In the genomic region with DNA sequence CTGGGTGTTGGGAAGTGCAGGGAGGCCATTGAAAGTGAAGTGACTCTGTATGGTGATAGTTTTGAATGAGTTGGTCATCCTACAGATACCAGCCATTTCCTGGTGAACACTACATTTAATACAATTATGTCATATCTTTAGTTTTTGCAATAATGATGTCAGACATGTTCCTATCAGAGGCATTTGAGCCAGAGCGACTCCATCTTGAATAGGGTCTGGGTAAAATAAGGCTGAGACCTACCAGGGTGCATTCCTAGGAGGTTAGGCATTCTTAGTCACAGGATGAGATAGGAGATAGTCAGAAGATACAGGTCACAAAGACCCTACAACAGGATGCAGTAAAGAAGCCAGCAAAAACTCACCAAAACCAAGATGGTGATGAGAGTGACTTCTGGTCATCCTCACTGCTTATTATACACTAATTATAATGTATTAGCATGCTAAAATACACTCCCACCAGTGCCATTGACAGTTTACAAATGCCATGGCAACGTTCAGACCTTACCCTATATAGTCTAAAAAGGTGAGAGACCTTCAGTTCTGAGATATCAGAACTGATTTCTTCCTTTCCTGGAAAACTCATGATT, we compare ENCODE assay signal across 17 cellular contexts. TPM values are rescaled to one million over a fixed set of nuclear protein-coding genes. Genes with fewer than 3 reads are reported as not detected.
DNase-seq lines count a peak whose midpoint lies in the region; ATAC-seq and TF ChIP-seq lines count a peak whose summit lies in the region.
"Had no signal": no experiment of that assay in that cellular context is flagged by ENCODE, and none has a peak within 500 bp of the region (broad histone marks: within the 10 kb centered on the region; RNA-seq: fewer than 3 reads in every experiment).

No MANE protein-coding gene starts in this region.

- TF ChIP-seq POLR2A in IMR-90 (IDR thresholded peaks at IDR 0.05; ENCODE audit: low read depth, low read length) = no peak
- TF ChIP-seq POLR2A in esophagus squamous epithelium (IDR thresholded peaks at IDR 0.05) = no peak

- H2AFZ ChIP-seq in IMR-90 (replicated peaks; ENCODE audit: low read length, poor library complexity) = no peak overlapping the region

- TF ChIP-seq CTCF in Caco-2 (IDR thresholded peaks at IDR 0.05; ENCODE audit: insufficient read depth in 1 of 2, low read depth in 1 of 2, low read length in 1 of 2, severe bottlenecking in 1 of 2, unreplicated experiment in 1 of 2) (no peak), IMR-90 (conservative IDR thresholded peaks at IDR 0.05; ENCODE audit: low read depth, low read length) (no peak), natural killer cell (IDR thresholded peaks at IDR 0.05) (no peak), esophagus squamous epithelium (IDR thresholded peaks at IDR 0.05) (no peak)

- no peak overlapping the region for H2BK15ac ChIP-seq in IMR-90 (ENCODE audit: low read depth, low read length)

- H3K4me1 Mint-ChIP-seq in Caco-2 (ENCODE audit: low read depth, unreplicated experiment) (peaks cover 11% of the 10 kb centered on the region), natural killer cell (peaks cover 15 to 32% of the 10 kb centered on the region in 2 donors)
- peaks cover 49% of the 10 kb centered on the region for H3K4me1 Mint-ChIP-seq in activated CD4-positive, alpha-beta memory T cell treated with anti-CD3 and anti-CD28 coated beads, Interleukin-2, amount 10 ng/mL, durations not matched to agents 7 days and 5 days

- intact Hi-C loops in Caco-2 (cut with micrococcal nuclease; ENCODE audit: unreplicated experiment) (loop anchor here (5.0 kb wide), 1 partner anchor 33 kb away; no protein-coding TSS in a partner anchor), IMR-90 (cut with micrococcal nuclease) (no loop called here), natural killer cell (cut with micrococcal nuclease) (loop anchor here (5.0 kb wide), 1 partner anchor 392 kb away; a partner anchor contains a TSS), esophagus squamous epithelium (cut with DNase I) (no loop called here)

- H3K36me3 ChIP-seq in Caco-2 (ENCODE audit: control insufficient read depth, insufficient read depth, low read length) (no peaks in the 10 kb centered on the region; the same call in 1 of the 2 replicates), IMR-90 (ENCODE audit: control insufficient read depth, insufficient read depth, low read length) (no peaks in the 10 kb centered on the region), esophagus squamous epithelium (no peaks in the 10 kb centered on the region)

- BruUV-seq in Caco-2 (replicated peaks; lab: Mats Ljungman, UMichigan) (no TSS peak), IMR-90 (replicated peaks; lab: Mats Ljungman, UMichigan) (no TSS peak)

- H3K79me1 ChIP-seq in IMR-90 (ENCODE audit: low read depth in 1 of 2, low read length in 2 of 2) = peaks cover 16 to 64% of the 10 kb centered on the region in 2 experiments

- H3K4me3 Mint-ChIP-seq in Caco-2 (ENCODE audit: unreplicated experiment) (peak overlapping the region; percentile 92), natural killer cell (no peak overlapping the region)
- no peak overlapping the region for H3K4me3 Mint-ChIP-seq in activated CD4-positive, alpha-beta memory T cell treated with anti-CD3 and anti-CD28 coated beads, Interleukin-2, amount 10 ng/mL, durations not matched to agents 7 days and 5 days

- ATAC-seq in IMR-90 (ENCODE audit: low read depth) (no peak), natural killer cell (no peak), GM21360 (IDR thresholded peaks at IDR 0.05; ENCODE audit: unreplicated experiment) (no peak)
- ATAC-seq: left ventricle myocardium superior had no signal

- H2AK5ac ChIP-seq in IMR-90 (ENCODE audit: low read depth, low read length) = no peak overlapping the region

- CTCF ChIA-PET in Caco-2 (lab: Charles Lee) = interaction anchor here (0.6 kb wide), 1 partner anchor 147 kb away, joined by 3 read pairs; no protein-coding TSS in a partner anchor
- CTCF ChIA-PET in IMR-90 (lab: Yijun Ruan, JAX) = no interaction called here
- CTCF ChIA-PET in activated CD4-positive, alpha-beta memory T cell treated with anti-CD3 and anti-CD28 coated beads, Interleukin-2, amount 10 ng/mL, durations not matched to agents 7 days and 5 days (lab: Charles Lee) = interaction anchor here (1.0 to 1.2 kb wide), 2 partner anchors 11 to 55 kb away, joined by 4 to 7 read pairs; no protein-coding TSS in a partner anchor

- 0 out of 2 replicates have a peak overlapping the region, but pooled peaks have one; percentile 11 for H2BK20ac ChIP-seq in IMR-90 (ENCODE audit: low read depth, low read length)

- H2BK120ac ChIP-seq in IMR-90 (ENCODE audit: low read depth, low read length) = no peak overlapping the region

- H3K36me3 Mint-ChIP-seq in Caco-2 (ENCODE audit: insufficient read depth, unreplicated experiment) = peaks cover 18% of the 10 kb centered on the region
- H3K36me3 Mint-ChIP-seq in activated CD4-positive, alpha-beta memory T cell treated with anti-CD3 and anti-CD28 coated beads, Interleukin-2, amount 10 ng/mL, durations not matched to agents 7 days and 5 days (ENCODE audit: low read depth) = no peaks in the 10 kb centered on the region
- no peaks in the 10 kb centered on the region for H3K36me3 Mint-ChIP-seq in natural killer cell

- peak overlapping the region; percentile 52; the same call in 1 of the 2 replicates for H3K23ac ChIP-seq in IMR-90 (ENCODE audit: low read depth, low read length)

- H3K4me1 ChIP-seq in Caco-2 (peaks cover 32% of the 10 kb centered on the region), IMR-90 (ENCODE audit: control insufficient read depth, insufficient read depth, low read length) (no peaks in the 10 kb centered on the region; the same call in 1 of the 2 replicates), esophagus squamous epithelium (peaks cover 3 to 63% (median 7%) of the 10 kb centered on the region in 3 donors)

- H3K14ac ChIP-seq in IMR-90 (replicated peaks; ENCODE audit: low read depth, low read length) = peak overlapping the region; percentile 70

- H4K20me1 ChIP-seq in IMR-90 (ENCODE audit: insufficient read depth, low read length) = no peaks in the 10 kb centered on the region

- H3K9ac ChIP-seq in IMR-90 (ENCODE audit: low read depth, low read length) = no peak overlapping the region

- H3K27me3 Mint-ChIP-seq in Caco-2 (ENCODE audit: insufficient read depth, unreplicated experiment) = no peaks in the 10 kb centered on the region
- no peaks in the 10 kb centered on the region for H3K27me3 Mint-ChIP-seq in activated CD4-positive, alpha-beta memory T cell treated with anti-CD3 and anti-CD28 coated beads, Interleukin-2, amount 10 ng/mL, durations not matched to agents 7 days and 5 days
- no peaks in the 10 kb centered on the region for H3K27me3 Mint-ChIP-seq in natural killer cell (ENCODE audit: low read depth in 2 of 2)
- H3K27me3 Mint-ChIP-seq: progenitor cell of endocrine pancreas had no signal

- peak overlapping the region; percentile 18; the same call in 1 of the 2 replicates for H3K4ac ChIP-seq in IMR-90 (ENCODE audit: low read depth, low read length)

- peaks cover 8% of the 10 kb centered on the region for H3K9me1 ChIP-seq in IMR-90 (ENCODE audit: insufficient read depth, low read length)

- no peak overlapping the region for H3K56ac ChIP-seq in IMR-90 (ENCODE audit: extremely low read depth, insufficient read depth, low read length)

- no peak overlapping the region for H4K91ac ChIP-seq in IMR-90 (ENCODE audit: insufficient read depth, low read depth, low read length)

- POLR2A ChIA-PET in Caco-2 (lab: Charles Lee) (no interaction called here), IMR-90 (lab: Charles Lee; ENCODE audit: unreplicated experiment) (no interaction called here)
- POLR2A ChIA-PET in activated CD4-positive, alpha-beta memory T cell treated with anti-CD3 and anti-CD28 coated beads, Interleukin-2, amount 10 ng/mL, durations not matched to agents 7 days and 5 days (lab: Charles Lee) = interaction anchor here (0.8 to 1.9 kb wide), 6 partner anchors 9 to 28 kb away, joined by 3 to 11 read pairs (median 6); a partner anchor contains a TSS

- no peak overlapping the region; the same call in 1 of the 2 replicates for H4K5ac ChIP-seq in IMR-90 (ENCODE audit: low read depth, low read length)

- no peak overlapping the region for H3K27ac Mint-ChIP-seq in Caco-2 (ENCODE audit: unreplicated experiment)
- peak overlapping the region; percentile 24 for H3K27ac Mint-ChIP-seq in activated CD4-positive, alpha-beta memory T cell treated with anti-CD3 and anti-CD28 coated beads, Interleukin-2, amount 10 ng/mL, durations not matched to agents 7 days and 5 days
- peak overlapping the region; percentile 91 to 95 for H3K27ac Mint-ChIP-seq in natural killer cell
- H3K27ac Mint-ChIP-seq: progenitor cell of endocrine pancreas had no signal

- no peak overlapping the region for H2AK9ac ChIP-seq in IMR-90 (replicated peaks; ENCODE audit: low read depth, low read length, poor library complexity)

- H3K9me3 Mint-ChIP-seq in Caco-2 (ENCODE audit: unreplicated experiment) (no peaks in the 10 kb centered on the region), natural killer cell (no peaks in the 10 kb centered on the region)
- H3K9me3 Mint-ChIP-seq in activated CD4-positive, alpha-beta memory T cell treated with anti-CD3 and anti-CD28 coated beads, Interleukin-2, amount 10 ng/mL, durations not matched to agents 7 days and 5 days = no peaks in the 10 kb centered on the region

- H3K27me3 ChIP-seq in Caco-2 (replicated peaks; ENCODE audit: control insufficient read depth, insufficient read depth, low read length) = no peaks in the 10 kb centered on the region
- no peaks in the 10 kb centered on the region for H3K27me3 ChIP-seq in IMR-90 (ENCODE audit: control insufficient read depth, insufficient read depth, low read length)
- no peaks in the 10 kb centered on the region for H3K27me3 ChIP-seq in esophagus squamous epithelium

- no peak overlapping the region for H3K4me3 ChIP-seq in Caco-2 (ENCODE audit: low read depth, low read length)
- no peak overlapping the region for H3K4me3 ChIP-seq in IMR-90 (ENCODE audit: insufficient read depth, low read depth, low read length)
- H3K4me3 ChIP-seq in esophagus squamous epithelium = no peak overlapping the region

- TF ChIP-seq RAD21 in IMR-90 (IDR thresholded peaks at IDR 0.05; ENCODE audit: low read length) = no peak

- in situ Hi-C loops in IMR-90 (cut with MboI; ENCODE audit: low sequenced_read_pairs) = no loop called here

- no CpG with 5 or more reads among the region's 2 CpGs for WGBS in IMR-90 (ENCODE audit: extremely low coverage in 2 of 2, insufficient read length in 1 of 2), 2 experiments
- WGBS in esophagus squamous epithelium, 2 donors = 96 to 100% methylated on average over 2 of the region's 2 CpGs

- no peak overlapping the region; the same call in 1 of the 2 replicates for H3K4me2 ChIP-seq in IMR-90 (ENCODE audit: low read depth, low read length)

- H3K18ac ChIP-seq in IMR-90 (ENCODE audit: low read depth, low read length) = no peak overlapping the region

- H3K9me3 ChIP-seq in Caco-2 (no peaks in the 10 kb centered on the region), IMR-90 (ENCODE audit: control insufficient read depth, insufficient read depth, low read length) (no peaks in the 10 kb centered on the region), esophagus squamous epithelium (no peaks in the 10 kb centered on the region)

- no peak overlapping the region for H2BK5ac ChIP-seq in IMR-90 (ENCODE audit: low read depth, low read length, poor library complexity, severe bottlenecking)

- dilution Hi-C loops in IMR-90 (cut with HindIII; ENCODE audit: low sequenced_read_pairs, unreplicated experiment) = no loop called here

- H3K27ac ChIP-seq in IMR-90 (ENCODE audit: insufficient read depth, low read length) = no peak overlapping the region
- no peak overlapping the region for H3K27ac ChIP-seq in esophagus squamous epithelium

- no peak for DNase-seq in Caco-2
- DNase-seq in IMR-90 = peak; percentile 35
- DNase-seq in activated CD4-positive, alpha-beta memory T cell treated with anti-CD3 and anti-CD28 coated beads, Interleukin-2, amount 10 ng/mL, durations not matched to agents 7 days and 5 days = no peak
- DNase-seq in natural killer cell = no peak
- no peak for DNase-seq in NK-92 treated with Interleukin-12 subunit alpha and Interleukin-12 subunit beta, amount 100 ng/mL, for 24 hours (lab: John Stamatoyannopoulos, UW)
- DNase-seq in esophagus squamous epithelium (lab: John Stamatoyannopoulos, UW) = no peak
- no peak for DNase-seq in NCI-H1105 (lab: John Stamatoyannopoulos, UW)
- DNase-seq: activated CD4-positive, alpha-beta T cell treated with anti-CD3 and anti-CD28 coated beads, Interleukin-2, amount 50 U/mL, for 48 hours; anterior cingulate cortex; DMS53; effector CD4-positive, alpha-beta T cell; head of caudate nucleus; left ventricle myocardium superior; NCI-H524 treated with DMSO at 0.1 percent for 48 hours; stimulated activated CD4-positive, alpha-beta T cell treated with anti-CD3 and anti-CD28 coated beads, Interleukin-4, amount 100 ng/mL, for 1 hour had no signal

- no peak overlapping the region; a peak in 1 of 4 replicates for H4K8ac ChIP-seq in IMR-90 (ENCODE audit: low read depth in 2 of 2, low read length in 2 of 2)

RNA-seq across cellular contexts. Expression of a gene that starts 28.2 kb away (rescaled TPM):
- total RNA-seq in Caco-2 (2022) (96.4 and 105 TPM in 2 replicates), IMR-90 (2012; rRNA removed) (40.9 and 50.8 TPM in 2 replicates), natural killer cell (10 to 100 TPM; 13.4 to 16.1 (median 14.1) TPM), esophagus squamous epithelium (10 to 100 TPM; 43.3 to 78.4 (median 68.4) TPM)
- polyA plus RNA-seq in IMR-90 (2012; rRNA removed) = 24.0 and 30.6 TPM in 2 replicates
- 6.3 and 10.5 TPM in 2 replicates for polyA plus RNA-seq in IMR-90 (2012; cell fraction: cytosol; rRNA removed)
- 2.0 and 9.9 TPM in 2 replicates for polyA plus RNA-seq in IMR-90 (2012; cell fraction: nucleus; rRNA removed; ENCODE audit: low replicate concordance)
- 10 to 100 TPM; 29.3 to 31.8 TPM for total RNA-seq in activated CD4-positive, alpha-beta memory T cell treated with anti-CD3 and anti-CD28 coated beads, Interleukin-2, amount 10 ng/mL, durations not matched to agents 7 days and 5 days

RNA-seq across cellular contexts. Expression of a gene that starts 28.6 kb away (rescaled TPM):
- total RNA-seq in Caco-2 (2022) (56.7 and 63.7 TPM in 2 replicates), IMR-90 (2012; rRNA removed) (46.4 and 50.8 TPM in 2 replicates), natural killer cell (10 to 100 TPM; 40.6 to 48.8 (median 41.5) TPM), esophagus squamous epithelium (10 to 100 TPM; 23.0 to 26.1 (median 24.3) TPM)
- 21.6 and 26.6 TPM in 2 replicates for polyA plus RNA-seq in IMR-90 (2012; rRNA removed)
- polyA plus RNA-seq in IMR-90 (2012; cell fraction: cytosol; rRNA removed) = 5.7 and 10.3 TPM in 2 replicates
- polyA plus RNA-seq in IMR-90 (2012; cell fraction: nucleus; rRNA removed; ENCODE audit: low replicate concordance) = 3.2 and 22.1 TPM in 2 replicates
- 10 to 100 TPM; 41.8 to 42.2 TPM for total RNA-seq in activated CD4-positive, alpha-beta memory T cell treated with anti-CD3 and anti-CD28 coated beads, Interleukin-2, amount 10 ng/mL, durations not matched to agents 7 days and 5 days

Comparison
In these comparisons a context has a peak if more than half of its experiments do, and no peak if none do; other contexts are left out.
1. intact Hi-C loops: an anchor here in Caco-2 (5.0 kb wide) and natural killer cell (5.0 kb wide); none called in IMR-90 and esophagus squamous epithelium.